8 cellular contexts compared by ENCODE assay signal in the genomic region with DNA sequence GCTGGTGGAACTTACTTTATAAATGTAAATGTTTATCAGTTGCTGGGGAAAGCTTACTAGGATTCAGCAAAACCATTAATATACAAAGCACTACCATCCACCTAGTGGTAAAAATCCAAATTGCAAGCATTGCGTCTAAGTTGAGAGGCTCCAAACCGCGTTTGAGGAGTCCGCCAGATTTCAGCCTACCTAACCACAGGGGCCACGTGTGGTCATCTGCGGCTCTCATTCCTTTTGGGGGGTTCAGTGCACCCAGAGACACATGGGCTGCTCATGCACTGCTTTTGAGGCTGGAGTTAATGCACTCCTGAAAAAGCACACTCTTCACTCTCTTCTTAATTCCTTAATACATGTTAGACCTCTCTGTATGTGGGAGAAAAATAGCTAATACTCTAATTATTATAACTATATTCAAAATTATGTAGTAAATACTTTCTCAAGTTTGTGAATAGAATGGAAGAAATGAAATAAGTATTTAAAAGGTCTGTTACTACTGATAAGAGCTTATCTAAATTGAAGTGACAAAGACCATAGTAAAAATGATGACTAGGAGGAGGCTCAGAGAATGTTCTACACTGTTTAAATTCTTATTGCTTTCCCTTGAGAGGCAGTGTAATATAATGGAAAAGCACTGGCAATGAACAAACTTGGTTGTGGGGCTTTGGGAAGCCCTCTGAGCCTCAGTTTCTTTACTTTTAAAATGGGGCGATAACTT. TPM values are rescaled to one million over a fixed set of nuclear protein-coding genes. Genes with fewer than 3 reads are reported as not detected.
DNase-seq lines count a peak whose midpoint lies in the region; ATAC-seq, FAIRE-seq and TF ChIP-seq lines count a peak whose summit lies in the region.

No MANE protein-coding gene starts in this region.

- H3K4me1 ChIP-seq in HepG2 (ENCODE audit: insufficient read depth, low read length) = peaks cover 33% of the 10 kb centered on the region
- peaks cover 29% of the 10 kb centered on the region for H3K4me1 ChIP-seq in testis

- TF ChIP-seq POLR2A in HepG2 (IDR thresholded peaks at IDR 0.05; ENCODE audit: insufficient read depth in 1 of 2, low read depth in 2 of 2, low read length in 2 of 2) = no peak
- no peak for TF ChIP-seq POLR2A in testis (IDR thresholded peaks at IDR 0.05)

- no peaks in the 10 kb centered on the region for H3K36me3 ChIP-seq in BJ (ENCODE audit: control insufficient read depth, insufficient read depth, low read length)
- no peaks in the 10 kb centered on the region for H3K36me3 ChIP-seq in HepG2 (replicated peaks in 1 of 2; ENCODE audit: control insufficient read depth in 1 of 2, insufficient read depth in 2 of 2, low read length in 2 of 2)
- H3K36me3 ChIP-seq in testis (ENCODE audit: low read depth, missing control alignments) = no peaks in the 10 kb centered on the region

- BruUV-seq in HepG2 (replicated peaks; lab: Mats Ljungman, UMichigan) = no TSS peak

- no peak for TF ChIP-seq RAD21 in HepG2 (CRISPR knock-in tag; IDR thresholded peaks at IDR 0.05)

- CTCF ChIA-PET in BJ (lab: Yijun Ruan, JAX) = interaction anchor here (0.6 to 4.5 kb wide), 29 partner anchors 10 to 122 kb away, joined by 3 to 28 read pairs (median 4); a partner anchor contains a TSS
- CTCF ChIA-PET in HepG2 (lab: Yijun Ruan, JAX; ENCODE audit: low intra/inter-chr PET ratio, low total read pairs) = interaction anchor here (1.5 kb wide), 1 partner anchor 88 kb away, joined by 12 read pairs; no protein-coding TSS in a partner anchor

- peak overlapping the region; percentile 71 for H3K4me2 ChIP-seq in HepG2 (ENCODE audit: low read depth, low read length)

- no peak overlapping the region for H3K9ac ChIP-seq in HepG2 (ENCODE audit: insufficient read depth, low read depth, low read length)

- WGBS in HepG2 (ENCODE audit: low lambda C conversion rate) = 23% methylated on average over 4 of the region's 7 CpGs
- WGBS in testis, 2 donors = 24 to 29% methylated on average over 7 of the region's 7 CpGs

- H3K27ac ChIP-seq in HepG2 (ENCODE audit: extremely low read length, insufficient read depth, low read length) = no peak overlapping the region
- no peak overlapping the region for H3K27ac ChIP-seq in testis

- H3K27me3 ChIP-seq in BJ (ENCODE audit: control insufficient read depth, insufficient read depth, low read length) (no peaks in the 10 kb centered on the region), HepG2 (ENCODE audit: control insufficient read depth in 1 of 2, insufficient read depth in 2 of 2, low read length in 2 of 2) (no peaks in the 10 kb centered on the region; a peak in 2 of 5 replicates), testis (no peaks in the 10 kb centered on the region)

- ATAC-seq in HepG2 (peak; percentile 73), GM21619 (IDR thresholded peaks at IDR 0.05; ENCODE audit: unreplicated experiment) (no peak)

- in situ Hi-C loops in HepG2 (cut with HindIII; ENCODE audit: extremely low pct_ligation_motif_present, low pct_unique_long_range_greater_than_20kb) = no loop called here

- H2AFZ ChIP-seq in HepG2 (ENCODE audit: low read length) = no peak overlapping the region

- H3K9me3 ChIP-seq in HepG2 (ENCODE audit: low read length) = no peaks in the 10 kb centered on the region
- H3K9me3 ChIP-seq in testis = no peaks in the 10 kb centered on the region

- POLR2A ChIA-PET in BJ (lab: Charles Lee) (no interaction called here), HepG2 (lab: Yijun Ruan, JAX) (no interaction called here)

- TF ChIP-seq CTCF in BJ (IDR thresholded peaks at IDR 0.05; ENCODE audit: insufficient read depth, low read depth, low read length) = peak; percentile 77
- peak; percentile 81 for TF ChIP-seq CTCF in choroid plexus epithelial cell (conservative IDR thresholded peaks at IDR 0.05; ENCODE audit: low read depth, low read length)
- peak; percentile 69 for TF ChIP-seq CTCF in HepG2 (CRISPR knock-in tag; IDR thresholded peaks at IDR 0.05)
- peak; percentile 71 to 80 (median 73) for TF ChIP-seq CTCF in testis (IDR thresholded peaks at IDR 0.05)

- H3K4me3 ChIP-seq in BJ (ENCODE audit: low read depth, low read length) (no peak overlapping the region), choroid plexus epithelial cell (ENCODE audit: low read depth, low read length) (peak overlapping the region; percentile 35), HepG2 (replicated peaks in 1 of 3; ENCODE audit: insufficient read depth in 1 of 3, low read depth in 2 of 3, low read length in 3 of 3) (no peak overlapping the region), testis (no peak overlapping the region)

- H4K20me1 ChIP-seq in HepG2 (ENCODE audit: insufficient read depth, low read length) = no peaks in the 10 kb centered on the region

- DNase-seq in BJ (ENCODE audit: low read depth) (peak; percentile 27), GM19240 (ENCODE audit: insufficient read length, low spot score) (peak; percentile 28), NCI-H1105 treated with DMSO at 0.1 percent for 48 hours (lab: John Stamatoyannopoulos, UW) (peak; percentile 55), T-helper 22 cell (ENCODE audit: low read depth) (peak; percentile 2), choroid plexus epithelial cell (ENCODE audit: low read depth) (peak; percentile 93), HepG2 (ENCODE audit: low spot score) (peak; percentile 67), testis (peak; percentile 49)

- intact Hi-C loops in HepG2 (cut with micrococcal nuclease; ENCODE audit: unreplicated experiment) = loop anchor here (1.0 to 2.0 kb wide), 2 partner anchors 77 to 88 kb away; no protein-coding TSS in a partner anchor
- intact Hi-C loops in testis (cut with DNase I; ENCODE audit: low total_unique reads) = no loop called here

- peak; percentile 85 for FAIRE-seq in HepG2 (lab: Jason Lieb, UNC)

- no peaks in the 10 kb centered on the region for H3K79me2 ChIP-seq in HepG2 (ENCODE audit: insufficient read depth, low read length)

- no peak for TF ChIP-seq EP300 in HepG2 (IDR thresholded peaks at IDR 0.05; ENCODE audit: low read depth in 2 of 2, low read length in 2 of 2)
- TF ChIP-seq EP300 in HepG2 (CRISPR knock-in tag; IDR thresholded peaks at IDR 0.05; ENCODE audit: borderline replicate concordance) = no peak

TF ChIP-seq in HepG2, 621 proteins besides CTCF, POLR2A, EP300 and RAD21 (continues in another document):
- TF ChIP-seq ZNF451 (CRISPR knock-in tag; IDR thresholded peaks at IDR 0.05) (no peak), ATF7 (IDR thresholded peaks at IDR 0.05) (no peak), ATF7 (CRISPR knock-in tag; IDR thresholded peaks at IDR 0.05) (no peak)

RNA-seq across cellular contexts. Expression of a gene that starts 41.4 kb away (rescaled TPM):
- not detected in 2 replicates for polyA plus RNA-seq in BJ (2011; rRNA removed)
- not detected in 2 replicates for polyA minus RNA-seq in BJ (2011; rRNA and poly(A)+ RNA removed)
- not detected in 2 replicates for total RNA-seq in HepG2 (2016; rRNA removed; fragmentation: Illumina TruSeq; extraction: Trizol)
- total RNA-seq in HepG2 (2016; cell fraction: cytosol; rRNA removed; fragmentation: Illumina TruSeq; extraction: Trizol; ENCODE audit: low read depth) = not detected in 2 replicates
- not detected in 2 replicates for total RNA-seq in HepG2 (2016; cell fraction: insoluble cytoplasmic fraction; rRNA removed; fragmentation: Illumina TruSeq; extraction: Trizol)
- not detected in 2 replicates for total RNA-seq in HepG2 (2016; cell fraction: membrane; rRNA removed; fragmentation: Illumina TruSeq; extraction: Trizol)
- total RNA-seq in HepG2 (2016; cell fraction: nucleus; rRNA removed; fragmentation: Illumina TruSeq; extraction: Trizol) = not detected in 2 replicates
- not detected in 2 replicates for polyA plus RNA-seq in HepG2 (2011; rRNA removed)
- not detected in 2 replicates for polyA plus RNA-seq in HepG2 (2011; cell fraction: cytosol; rRNA removed)
- polyA plus RNA-seq in HepG2 (2011; cell fraction: nucleus; rRNA removed) = not detected in 2 replicates
- not detected in 2 replicates for polyA plus RNA-seq in HepG2 (2012)
- not detected in 2 replicates for polyA plus RNA-seq in HepG2 (2016; cell fraction: cytosol; fragmentation: Illumina TruSeq; extraction: Trizol; ENCODE audit: low read depth)
- not detected in 2 replicates for polyA plus RNA-seq in HepG2 (2016; cell fraction: insoluble cytoplasmic fraction; fragmentation: Illumina TruSeq; extraction: Trizol; ENCODE audit: low read depth)
- not detected in 2 replicates for polyA plus RNA-seq in HepG2 (2016; cell fraction: membrane; fragmentation: Illumina TruSeq; extraction: Trizol; ENCODE audit: low read depth)
- not detected in 2 replicates for polyA plus RNA-seq in HepG2 (2016; cell fraction: nucleus; fragmentation: Illumina TruSeq; extraction: Trizol; ENCODE audit: insufficient read depth, low read depth)
- not detected in 2 replicates for polyA minus RNA-seq in HepG2 (2011; rRNA and poly(A)+ RNA removed; ENCODE audit: low replicate concordance)
- polyA minus RNA-seq in HepG2 (2011; cell fraction: cytosol; rRNA and poly(A)+ RNA removed) = not detected in 2 replicates
- polyA minus RNA-seq in HepG2 (2011; cell fraction: nucleus; rRNA and poly(A)+ RNA removed) = not detected in 2 replicates
- 1 to 10 TPM; 3.4 TPM for total RNA-seq in testis
- polyA plus RNA-seq in testis (ENCODE audit: insufficient read depth, low read depth, low replicate concordance) = 1.1 TPM

RNA-seq across cellular contexts. Expression of a gene that starts 41.4 kb away (rescaled TPM):
- polyA plus RNA-seq in BJ (2011; rRNA removed) (22.6 and 23.6 TPM in 2 replicates), HepG2 (2011; rRNA removed) (13.5 and 15.5 TPM in 2 replicates), testis (ENCODE audit: insufficient read depth, low read depth, low replicate concordance) (23.7 TPM)
- polyA minus RNA-seq in BJ (2011; rRNA and poly(A)+ RNA removed) = 46.6 and 74.3 TPM in 2 replicates
- total RNA-seq in HepG2 (2016; rRNA removed; fragmentation: Illumina TruSeq; extraction: Trizol) (7.9 and 14.0 TPM in 2 replicates), testis (10 to 100 TPM; 65.1 to 87.8 TPM)
- 2.3 and 2.6 TPM in 2 replicates for total RNA-seq in HepG2 (2016; cell fraction: cytosol; rRNA removed; fragmentation: Illumina TruSeq; extraction: Trizol; ENCODE audit: low read depth)
- 8.7 and 13.3 TPM in 2 replicates for total RNA-seq in HepG2 (2016; cell fraction: insoluble cytoplasmic fraction; rRNA removed; fragmentation: Illumina TruSeq; extraction: Trizol)
- 5.1 TPM in 2 replicates for total RNA-seq in HepG2 (2016; cell fraction: membrane; rRNA removed; fragmentation: Illumina TruSeq; extraction: Trizol)
- total RNA-seq in HepG2 (2016; cell fraction: nucleus; rRNA removed; fragmentation: Illumina TruSeq; extraction: Trizol) = 15.7 and 18.7 TPM in 2 replicates
- 7.4 and 8.0 TPM in 2 replicates for polyA plus RNA-seq in HepG2 (2011; cell fraction: cytosol; rRNA removed)
- 38.3 and 39.4 TPM in 2 replicates for polyA plus RNA-seq in HepG2 (2011; cell fraction: nucleus; rRNA removed)
- 6.4 and 7.7 TPM in 2 replicates for polyA plus RNA-seq in HepG2 (2012)
- polyA plus RNA-seq in HepG2 (2016; cell fraction: cytosol; fragmentation: Illumina TruSeq; extraction: Trizol; ENCODE audit: low read depth) = 2.2 TPM in 2 replicates
- polyA plus RNA-seq in HepG2 (2016; cell fraction: insoluble cytoplasmic fraction; fragmentation: Illumina TruSeq; extraction: Trizol; ENCODE audit: low read depth) = 6.6 and 6.8 TPM in 2 replicates
- polyA plus RNA-seq in HepG2 (2016; cell fraction: membrane; fragmentation: Illumina TruSeq; extraction: Trizol; ENCODE audit: low read depth) = 3.8 and 4.2 TPM in 2 replicates
- polyA plus RNA-seq in HepG2 (2016; cell fraction: nucleus; fragmentation: Illumina TruSeq; extraction: Trizol; ENCODE audit: insufficient read depth, low read depth) = 24.1 and 25.1 TPM in 2 replicates
- 30.9 and 54.6 TPM in 2 replicates for polyA minus RNA-seq in HepG2 (2011; rRNA and poly(A)+ RNA removed; ENCODE audit: low replicate concordance)
- 6.9 and 7.9 TPM in 2 replicates for polyA minus RNA-seq in HepG2 (2011; cell fraction: cytosol; rRNA and poly(A)+ RNA removed)
- polyA minus RNA-seq in HepG2 (2011; cell fraction: nucleus; rRNA and poly(A)+ RNA removed) = 45.6 and 57.7 TPM in 2 replicates

Comparison
In these comparisons a context has a peak if more than half of its experiments do, and no peak if none do; other contexts are left out.
1. DNase-seq: peak in every context shown above with its lines; median percentile 93 in choroid plexus epithelial cell; 67 in HepG2; 55 in NCI-H1105 treated with DMSO at 0.1 percent for 48 hours; 49 in testis; 28 in GM19240; 27 in BJ; 2 in T-helper 22 cell.